In genomic region chr3:142578309-142579223, GRCh38 we compare ENCODE assay signal across 8 cellular contexts. TPM values are rescaled to one million over a fixed set of nuclear protein-coding genes. Genes with fewer than 3 reads are reported as not detected.
DNase-seq lines count a peak whose midpoint lies in the region; ATAC-seq and TF ChIP-seq lines count a peak whose summit lies in the region.

Gene ATR, minus strand, starts transcription at chr3:142578733. Its CDS starts 29 bp downstream, at chr3:142578704.

- peak; percentile 91 for ATAC-seq in CD8-positive, alpha-beta T cell
- peak; percentile 93 for ATAC-seq in GM19467 (IDR thresholded peaks at IDR 0.05; ENCODE audit: unreplicated experiment)

- intact Hi-C loops in CD8-positive, alpha-beta T cell (cut with DNase I, micrococcal nuclease) = loop anchor here (1.0 to 10.0 kb wide), 14 partner anchors 18 to 1636 kb away; partner anchors contain the start of genes DIPK2A (in 2 of the 2), PLS1 (in 2 of the 2), SLC25A36 (in 2 of the 2) and TRPC1 (in 2 of the 2)

- no peaks in the 10 kb centered on the region for H3K36me3 ChIP-seq in CD8-positive, alpha-beta T cell (ENCODE audit: insufficient read depth, low read length)

- H3K36me3 Mint-ChIP-seq in CD8-positive, alpha-beta T cell = peaks cover 24% of the 10 kb centered on the region

- H3K9me3 ChIP-seq in CD8-positive, alpha-beta T cell (ENCODE audit: low read length) = no peaks in the 10 kb centered on the region

- peak within 1 kb of the TSS; percentile 96 for H3K4me3 Mint-ChIP-seq in CD8-positive, alpha-beta T cell

- peak within 1 kb of the TSS; percentile 98 for H3K27ac Mint-ChIP-seq in CD8-positive, alpha-beta T cell

- DNase-seq in CD8-positive, alpha-beta T cell = peak; percentile 91 to 98 (median 97)
- DNase-seq in HS-27A (ENCODE audit: low read depth) = peak; percentile 89
- DNase-seq in NK-92 (lab: John Stamatoyannopoulos, UW; ENCODE audit: unreplicated experiment) = peak; percentile 75
- peak; percentile 88 to 94 for DNase-seq in activated CD8-positive, alpha-beta memory T cell treated with anti-CD3 and anti-CD28 coated beads for 1 hour (ENCODE audit: extremely low read depth in 1 of 2, low read depth in 1 of 2)
- peak; percentile 90 for DNase-seq in effector CD4-positive, alpha-beta T cell
- DNase-seq in lung microvascular endothelial cell (ENCODE audit: low read depth in 2 of 2) = peak; percentile 92 to 97
- peak; percentile 92 to 97 (median 94) for DNase-seq in stimulated activated CD4-positive, alpha-beta T cell treated with anti-CD3 and anti-CD28 coated beads, TNF-alpha, amount 100 ng/mL, for 48 hours (ENCODE audit: low read depth in 3 of 3)

- H3K27me3 ChIP-seq in CD8-positive, alpha-beta T cell (ENCODE audit: insufficient read depth, low read length) = no peaks in the 10 kb centered on the region

- H3K4me1 ChIP-seq in CD8-positive, alpha-beta T cell (ENCODE audit: insufficient read depth, low read length) = peaks cover 45% of the 10 kb centered on the region

- H3K4me1 Mint-ChIP-seq in CD8-positive, alpha-beta T cell (ENCODE audit: low read depth) = peaks cover 52% of the 10 kb centered on the region

- POLR2A ChIA-PET in CD8-positive, alpha-beta T cell (lab: Charles Lee) = interaction anchor here (0.5 to 2.3 kb wide), 12 partner anchors 10 to 1320 kb away, joined by 3 to 21 read pairs (median 6); partner anchors contain the start of genes PLS1, TRPC1 and U2SURP

- no peaks in the 10 kb centered on the region for H3K9me3 Mint-ChIP-seq in CD8-positive, alpha-beta T cell

- CTCF ChIA-PET in CD8-positive, alpha-beta T cell (lab: Charles Lee) = interaction anchor here (1.0 to 1.2 kb wide), 3 partner anchors 15 to 250 kb away, joined by 3 to 4 read pairs (median 3); no protein-coding TSS in a partner anchor

- no peaks in the 10 kb centered on the region for H3K27me3 Mint-ChIP-seq in CD8-positive, alpha-beta T cell (ENCODE audit: low read depth)

- H3K4me3 ChIP-seq in CD8-positive, alpha-beta T cell (ENCODE audit: low read depth, low read length) = peak within 1 kb of the TSS; percentile 99

- no peak for TF ChIP-seq CTCF in CD8-positive, alpha-beta T cell (IDR thresholded peaks at IDR 0.05)

- H3K27ac ChIP-seq in CD8-positive, alpha-beta T cell (ENCODE audit: low read depth, low read length) = peak within 1 kb of the TSS; percentile 97

RNA-seq across cellular contexts. Expression of gene ATR, which starts in this region (rescaled TPM):
- 10 to 100 TPM; 26.7 to 28.0 TPM for total RNA-seq in CD8-positive, alpha-beta T cell
- total RNA-seq in lung microvascular endothelial cell = 13.9 and 17.3 TPM in 2 replicates

Comparison
In these comparisons a context has a peak if more than half of its experiments do, and no peak if none do; other contexts are left out.
1. Peak in every context shown above with its lines: DNase-seq, ATAC-seq, H3K4me3 ChIP-seq and H3K27ac ChIP-seq.